Comparison of ENCODE assay signal across 3 cellular contexts in genomic region chr3:102691507-102691906, GRCh38.
"Had no signal": no experiment of that assay in that cellular context is flagged by ENCODE, and none has a peak within 500 bp of the region (broad histone marks: within the 10 kb centered on the region; RNA-seq: fewer than 3 reads in every experiment).

No MANE protein-coding gene starts in this region.

- ATAC-seq: GM12878 had no signal

- DNase-seq: GDM1, GF-D8 had no signal

- H3K4me3 ChIP-seq: GM12878 had no signal
